In genomic region chr4:39078829-39079228, GRCh38 we compare ENCODE assay signal across 26 cellular contexts. TPM values are rescaled to one million over a fixed set of nuclear protein-coding genes. Genes with fewer than 3 reads are reported as not detected.
"Had no signal": no experiment of that assay in that cellular context is flagged by ENCODE, and none has a peak within 500 bp of the region (broad histone marks: within the 10 kb centered on the region; RNA-seq: fewer than 3 reads in every experiment).

No MANE protein-coding gene starts in this region.

- H3K27me3 ChIP-seq: hepatocyte, left lung had no signal

- H3K27ac ChIP-seq: hepatocyte, left lung, left ventricle myocardium inferior, lower lobe of right lung had no signal

- H3K4me1 ChIP-seq: left lung, left ventricle myocardium inferior, lower lobe of right lung had no signal

- ATAC-seq: left cardiac atrium; left colon; left lobe of liver; left lung; left ventricle myocardium superior; lower lobe of right lung; mucosa of descending colon; naive thymus-derived CD4-positive, alpha-beta T cell; naive thymus-derived CD8-positive, alpha-beta T cell had no signal

- DNase-seq: hippocampal formation; hypothalamus; immature natural killer cell; islet precursor cell; kidney; kidney glomerular epithelial cell; left cardiac atrium; left colon; left lung; left ventricle myocardium inferior; left ventricle myocardium superior; lower lobe of right lung; mammary epithelial cell; mesenchymal stem cell; midbrain; mucosa of descending colon; naive B cell; naive thymus-derived CD4-positive, alpha-beta T cell; naive thymus-derived CD8-positive, alpha-beta T cell had no signal

- H3K4me2 ChIP-seq: hepatocyte had no signal

- H3K9me3 ChIP-seq: left lung, left ventricle myocardium inferior, lower lobe of right lung, mucosa of descending colon had no signal

- H3K4me3 Mint-ChIP-seq: immature natural killer cell; memory B cell; mesothelial cell of epicardium; naive B cell; naive thymus-derived CD4-positive, alpha-beta T cell; naive thymus-derived CD8-positive, alpha-beta T cell had no signal

- H3K4me3 ChIP-seq: hepatocyte, left lung, left ventricle myocardium inferior, lower lobe of right lung, lung, mucosa of descending colon had no signal

- H3K27me3 Mint-ChIP-seq: memory B cell; naive B cell; naive thymus-derived CD4-positive, alpha-beta T cell; naive thymus-derived CD8-positive, alpha-beta T cell had no signal

- H3K27ac Mint-ChIP-seq: immature natural killer cell, mesothelial cell of epicardium had no signal

- H3K79me2 ChIP-seq: hepatocyte had no signal

- FAIRE-seq: islet of Langerhans, kidney had no signal

- H2AFZ ChIP-seq: hepatocyte had no signal

- H3K4me1 Mint-ChIP-seq: immature natural killer cell, mesothelial cell of epicardium had no signal

RNA-seq across cellular contexts. Expression of gene TMEM156, which starts 46.6 kb away (rescaled TPM):
- total RNA-seq: left ventricle myocardium inferior, left ventricle myocardium superior, mesothelial cell of epicardium, myocyte had no signal
- polyA plus RNA-seq: hepatocyte had no signal
